In genomic region chr2:41870948-41871522, GRCh38 we compare ENCODE assay signal across 12 cellular contexts.
DNase-seq lines count a peak whose midpoint lies in the region; ATAC-seq and TF ChIP-seq lines count a peak whose summit lies in the region.
"Had no signal": no experiment of that assay in that cellular context is flagged by ENCODE, and none has a peak within 500 bp of the region (broad histone marks: within the 10 kb centered on the region; RNA-seq: fewer than 3 reads in every experiment).

No MANE protein-coding gene starts in this region.

- H3K36me3 ChIP-seq in iPS DF 6.9 (ENCODE audit: control insufficient read depth, insufficient read depth, low read length): no peaks in the 10 kb centered on the region
- H3K36me3 ChIP-seq in spleen: no peaks in the 10 kb centered on the region
- no peaks in the 10 kb centered on the region for H3K36me3 ChIP-seq in Karpas-422 (ENCODE audit: insufficient read depth, low read length)
- H3K36me3 ChIP-seq: transverse colon had no signal

- H4K20me1 ChIP-seq in Karpas-422 (ENCODE audit: insufficient read depth, low read depth, low read length): no peaks in the 10 kb centered on the region

- DNase-seq in HFF-Myc (ENCODE audit: extremely low read depth, low read depth) (no peak), chondrocyte (ENCODE audit: low spot score) (no peak), iPS DF 6.9 (ENCODE audit: low read depth, low spot score) (peak; percentile 18), spleen (no peak), G401 (ENCODE audit: low spot score) (no peak), 8988T (no peak), Karpas-422 (no peak)
- DNase-seq: activated naive CD8-positive, alpha-beta T cell treated with anti-CD3 and anti-CD28 coated beads for 36 hours; left colon; NCI-H446 treated with DMSO at 0.1 percent for 48 hours; transverse colon had no signal

- no CpG with 5 or more reads among the region's 9 CpGs for WGBS in iPS DF 6.9 (ENCODE audit: insufficient coverage, insufficient read length)
- 41 to 77% (median 48%) methylated on average over 9 of the region's 9 CpGs for WGBS in spleen, 5 donors

- H3K27ac Mint-ChIP-seq in chondrocyte (ENCODE audit: unreplicated experiment): peak overlapping the region; percentile 73
- H3K27ac Mint-ChIP-seq: activated naive CD8-positive, alpha-beta T cell treated with anti-CD3 and anti-CD28 coated beads for 36 hours had no signal

- peak; percentile 11 for TF ChIP-seq CTCF in HFF-Myc (IDR thresholded peaks at IDR 0.05; ENCODE audit: low read depth, low read length, missing control alignments)
- TF ChIP-seq CTCF in chondrocyte (IDR thresholded peaks at IDR 0.05): peak; percentile 72
- TF ChIP-seq CTCF in spleen (IDR thresholded peaks at IDR 0.05 in 8 of 11, conservative IDR thresholded peaks at IDR 0.05 in 3 of 11): peak in 6 of 11 experiments; percentile 7 to 30 (median 18)

- peaks cover 61% of the 10 kb centered on the region for H3K4me1 Mint-ChIP-seq in chondrocyte (ENCODE audit: low read depth)

- H2AFZ ChIP-seq in Karpas-422 (ENCODE audit: low read length): no peak overlapping the region

- H3K27ac ChIP-seq in iPS DF 6.9 (ENCODE audit: low read length) (no peak overlapping the region), spleen (no peak overlapping the region), Karpas-422 (ENCODE audit: low read length) (no peak overlapping the region)
- H3K27ac ChIP-seq: transverse colon had no signal

- H3K9me3 Mint-ChIP-seq in chondrocyte (ENCODE audit: low read depth): no peaks in the 10 kb centered on the region
- H3K9me3 Mint-ChIP-seq: activated naive CD8-positive, alpha-beta T cell treated with anti-CD3 and anti-CD28 coated beads for 36 hours had no signal

- H3K9me3 ChIP-seq in iPS DF 6.9 (ENCODE audit: control insufficient read depth, insufficient read depth, low read length) (no peaks in the 10 kb centered on the region), spleen (no peaks in the 10 kb centered on the region), Karpas-422 (ENCODE audit: low read length) (no peaks in the 10 kb centered on the region)
- H3K9me3 ChIP-seq: transverse colon had no signal

- H3K9me2 ChIP-seq in Karpas-422 (replicated peaks; ENCODE audit: insufficient read depth, low read length): no peaks in the 10 kb centered on the region

- no peak for ATAC-seq in GM18498 (IDR thresholded peaks at IDR 0.05; ENCODE audit: unreplicated experiment)

- intact Hi-C loops in spleen (cut with DNase I; ENCODE audit: low total_unique reads): no loop called here

- H3K4me1 ChIP-seq in iPS DF 6.9 (ENCODE audit: control insufficient read depth, insufficient read depth, low read length) (peaks cover 5% of the 10 kb centered on the region), spleen (peaks cover 0 to 24% (median 0%) of the 10 kb centered on the region in 6 donors), Karpas-422 (ENCODE audit: low read length) (no peaks in the 10 kb centered on the region)

- no peak for TF ChIP-seq POLR2A in spleen (IDR thresholded peaks at IDR 0.05)

- H3K27me3 ChIP-seq in iPS DF 6.9 (ENCODE audit: control insufficient read depth, insufficient read depth, low read length) (no peaks in the 10 kb centered on the region), spleen (replicated peaks in 1 of 7) (peaks cover 0 to 7% (median 0%) of the 10 kb centered on the region in 7 donors), Karpas-422 (ENCODE audit: low read length) (no peaks in the 10 kb centered on the region)
- H3K27me3 ChIP-seq: transverse colon had no signal

- in situ Hi-C loops in G401 (cut with HindIII; ENCODE audit: low sequenced_read_pairs): loop anchor here (25.0 kb wide), 2 partner anchors 216 to 366 kb away; no protein-coding TSS in a partner anchor

- H3K4me2 ChIP-seq in Karpas-422 (ENCODE audit: low read depth, low read length, poor library complexity, severe bottlenecking): no peak overlapping the region

- H3K79me2 ChIP-seq in Karpas-422 (ENCODE audit: low read length): no peaks in the 10 kb centered on the region

- H3K9ac ChIP-seq in Karpas-422 (ENCODE audit: low read length): no peak overlapping the region

- H3K4me3 ChIP-seq in HFF-Myc (replicated peaks; ENCODE audit: low read depth, low read length): no peak overlapping the region
- H3K4me3 ChIP-seq in iPS DF 6.9 (ENCODE audit: low read length): no peak overlapping the region
- no peak overlapping the region for H3K4me3 ChIP-seq in spleen
- H3K4me3 ChIP-seq in Karpas-422 (ENCODE audit: low read length): no peak overlapping the region
- H3K4me3 ChIP-seq: transverse colon had no signal

- no peaks in the 10 kb centered on the region for H3K27me3 Mint-ChIP-seq in chondrocyte (ENCODE audit: low read depth)

- no peak overlapping the region for H3K4me3 Mint-ChIP-seq in chondrocyte (ENCODE audit: unreplicated experiment)
- H3K4me3 Mint-ChIP-seq: activated naive CD8-positive, alpha-beta T cell treated with anti-CD3 and anti-CD28 coated beads for 36 hours had no signal

- no peaks in the 10 kb centered on the region for H3K36me3 Mint-ChIP-seq in chondrocyte (ENCODE audit: low read depth)
- H3K36me3 Mint-ChIP-seq: activated naive CD8-positive, alpha-beta T cell treated with anti-CD3 and anti-CD28 coated beads for 36 hours had no signal

Comparison
In these comparisons a context has a peak if more than half of its experiments do, and no peak if none do; other contexts are left out.
1. CTCF ChIP-seq: peak in every context shown above with its lines; median percentile 72 in chondrocyte; 18 in spleen; 11 in HFF-Myc.